Comparison of ENCODE assay signal across 8 cellular contexts in the genomic region with DNA sequence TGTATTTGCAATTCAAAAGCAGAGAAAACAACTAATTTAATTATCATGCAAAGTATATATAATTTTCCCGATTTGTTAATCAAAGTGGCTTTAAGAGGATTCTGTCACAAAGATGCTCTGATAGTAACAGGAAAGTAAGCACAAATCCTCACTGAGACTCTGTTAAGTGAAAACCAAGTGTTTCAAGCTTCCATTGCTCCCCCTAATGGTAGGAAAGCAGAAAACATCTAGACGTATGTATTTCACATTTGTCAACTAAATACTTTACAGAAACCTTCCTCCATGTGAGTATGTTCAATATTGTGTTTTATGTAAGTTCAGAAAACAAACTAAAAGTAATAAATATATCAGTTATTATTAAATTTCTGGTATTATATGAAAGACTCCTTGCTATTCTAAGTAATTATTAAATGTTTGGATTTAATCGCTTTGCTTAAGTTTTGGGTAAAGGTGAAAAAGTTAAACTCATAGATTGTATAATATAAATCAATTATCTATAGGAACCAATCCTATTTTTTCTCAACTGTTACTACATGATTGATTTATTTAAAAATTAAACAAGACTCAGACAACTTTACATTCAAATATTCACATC. TPM values are rescaled to one million over a fixed set of nuclear protein-coding genes. Genes with fewer than 3 reads are reported as not detected.
DNase-seq lines count a peak whose midpoint lies in the region; ATAC-seq and TF ChIP-seq lines count a peak whose summit lies in the region.

No MANE protein-coding gene starts in this region.

- in situ Hi-C loops in astrocyte of the cerebellum (cut with HindIII; ENCODE audit: low sequenced_read_pairs): loop anchor here (25.0 kb wide), 2 partner anchors 310 to 385 kb away; no protein-coding TSS in a partner anchor

- CTCF ChIA-PET in activated naive CD4-positive, alpha-beta T cell treated with anti-CD3 and anti-CD28 coated beads for 36 hours (lab: Charles Lee): interaction anchor here (0.6 to 1.0 kb wide), 2 partner anchors 404 to 796 kb away, joined by 3 read pairs; no protein-coding TSS in a partner anchor

- no peaks in the 10 kb centered on the region for H3K36me3 Mint-ChIP-seq in CD14-positive monocyte
- H3K36me3 Mint-ChIP-seq in activated naive CD4-positive, alpha-beta T cell treated with anti-CD3 and anti-CD28 coated beads for 36 hours (ENCODE audit: low read depth): no peaks in the 10 kb centered on the region

- H3K27ac Mint-ChIP-seq in CD14-positive monocyte: no peak overlapping the region
- H3K27ac Mint-ChIP-seq in activated naive CD4-positive, alpha-beta T cell treated with anti-CD3 and anti-CD28 coated beads for 36 hours: no peak overlapping the region

- ATAC-seq in GM18868 (IDR thresholded peaks at IDR 0.05; ENCODE audit: unreplicated experiment) (peak; percentile 65), HG03095 (IDR thresholded peaks at IDR 0.05; ENCODE audit: unreplicated experiment) (peak; percentile 79)

- no peak overlapping the region for H3K4me3 Mint-ChIP-seq in CD14-positive monocyte
- H3K4me3 Mint-ChIP-seq in activated naive CD4-positive, alpha-beta T cell treated with anti-CD3 and anti-CD28 coated beads for 36 hours: no peak overlapping the region

- H3K27me3 Mint-ChIP-seq in CD14-positive monocyte (ENCODE audit: low read depth in 3 of 3): peaks cover 0 to 1% (median 0%) of the 10 kb centered on the region in 3 donors
- peaks cover 2% of the 10 kb centered on the region for H3K27me3 Mint-ChIP-seq in activated naive CD4-positive, alpha-beta T cell treated with anti-CD3 and anti-CD28 coated beads for 36 hours (ENCODE audit: low read depth)

- no peak for DNase-seq in CD14-positive monocyte (ENCODE audit: low spot score)
- peak; percentile 22 for DNase-seq in NCI-H2171 (lab: John Stamatoyannopoulos, UW)
- peak; percentile 49 for DNase-seq in astrocyte of the cerebellum (ENCODE audit: low read depth)
- DNase-seq in left kidney (ENCODE audit: low read depth, low spot score): peak; percentile 80
- DNase-seq in activated naive CD4-positive, alpha-beta T cell treated with anti-CD3 and anti-CD28 coated beads for 36 hours: no peak
- DNase-seq in mucosa of gallbladder (ENCODE audit: low spot score): no peak

- no peaks in the 10 kb centered on the region for H3K9me3 Mint-ChIP-seq in CD14-positive monocyte
- H3K9me3 Mint-ChIP-seq in activated naive CD4-positive, alpha-beta T cell treated with anti-CD3 and anti-CD28 coated beads for 36 hours: no peaks in the 10 kb centered on the region

- TF ChIP-seq CTCF in CD14-positive monocyte (IDR thresholded peaks at IDR 0.05) (peak; percentile 85), astrocyte of the cerebellum (IDR thresholded peaks at IDR 0.05; ENCODE audit: low read depth, low read length, missing control alignments) (peak; percentile 64)

- H3K4me1 Mint-ChIP-seq in CD14-positive monocyte: no peaks in the 10 kb centered on the region
- H3K4me1 Mint-ChIP-seq in activated naive CD4-positive, alpha-beta T cell treated with anti-CD3 and anti-CD28 coated beads for 36 hours (ENCODE audit: low read depth): no peaks in the 10 kb centered on the region

- no peak overlapping the region for H3K4me3 ChIP-seq in astrocyte of the cerebellum (ENCODE audit: low read depth, low read length)

- intact Hi-C loops in CD14-positive monocyte (cut with micrococcal nuclease): no loop called here
- intact Hi-C loops in activated naive CD4-positive, alpha-beta T cell treated with anti-CD3 and anti-CD28 coated beads for 36 hours (cut with micrococcal nuclease): loop anchor here (1.0 to 2.0 kb wide), 3 partner anchors 404 to 998 kb away; no protein-coding TSS in a partner anchor

RNA-seq across cellular contexts. Expression of gene NTS, which starts 1.5 kb away (rescaled TPM):
- polyA plus RNA-seq in CD14-positive monocyte: not detected
- not detected for total RNA-seq in activated naive CD4-positive, alpha-beta T cell treated with anti-CD3 and anti-CD28 coated beads for 36 hours
- total RNA-seq in mucosa of gallbladder: 0.17 TPM

RNA-seq across cellular contexts. Expression of gene RASSF9, which starts 36.4 kb away (rescaled TPM):
- polyA plus RNA-seq in CD14-positive monocyte: not detected
- not detected for total RNA-seq in activated naive CD4-positive, alpha-beta T cell treated with anti-CD3 and anti-CD28 coated beads for 36 hours
- 1.9 TPM for total RNA-seq in mucosa of gallbladder

Comparison
In these comparisons a context has a peak if more than half of its experiments do, and no peak if none do; other contexts are left out.
1. DNase-seq: peak in NCI-H2171 (single experiment), astrocyte of the cerebellum (single experiment) and left kidney (single experiment); none in CD14-positive monocyte (single experiment), activated naive CD4-positive, alpha-beta T cell treated with anti-CD3 and anti-CD28 coated beads for 36 hours (single experiment) and mucosa of gallbladder (single experiment).